Comparison of ENCODE assay signal across 30 cellular contexts in the genomic region with DNA sequence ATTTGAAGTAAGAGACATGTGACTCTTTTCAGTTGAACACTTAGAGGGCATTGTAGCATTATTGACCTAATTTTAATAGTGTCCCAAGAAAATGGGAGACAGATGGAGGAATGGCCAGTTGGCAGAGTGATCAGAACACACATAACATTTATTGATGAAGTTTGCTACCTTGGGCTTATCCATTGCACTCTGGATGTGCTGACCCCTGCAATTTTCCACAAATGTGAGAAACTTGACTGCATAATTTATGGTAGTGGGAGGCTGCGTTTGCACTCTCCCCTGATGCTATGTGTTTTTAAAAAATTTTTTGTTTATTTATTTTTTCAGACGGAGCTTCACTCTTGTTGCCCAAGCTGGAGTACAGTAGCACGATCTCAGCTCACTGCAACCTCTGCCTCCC.
"Had no signal": no experiment of that assay in that cellular context is flagged by ENCODE, and none has a peak within 500 bp of the region (broad histone marks: within the 10 kb centered on the region; RNA-seq: fewer than 3 reads in every experiment).

No MANE protein-coding gene starts in this region.

- H3K4me3 ChIP-seq: ascending aorta, breast epithelium, cardiac muscle cell, colonic mucosa, esophagus squamous epithelium, gastroesophageal sphincter had no signal

- H3K36me3 ChIP-seq: ascending aorta, breast epithelium, cardiac muscle cell, colonic mucosa had no signal

- H3K9me3 Mint-ChIP-seq: activated CD4-positive, alpha-beta memory T cell treated with anti-CD3 and anti-CD28 coated beads, Interleukin-2, amount 10 ng/mL, durations not matched to agents 7 days and 5 days; activated CD4-positive, alpha-beta T cell treated with anti-CD3 and anti-CD28 coated beads, Interleukin-2, amount 10 ng/mL, durations not matched to agents 24 days and 14 days; activated naive CD4-positive, alpha-beta T cell treated with anti-CD3 and anti-CD28 coated beads, Interleukin-2, amount 10 ng/mL, durations not matched to agents 7 days and 5 days; activated naive CD4-positive, alpha-beta T cell treated with anti-CD3 and anti-CD28 coated beads, Interleukin-2, amount 50 U/mL, for 72 hours; activated naive CD8-positive, alpha-beta T cell treated with anti-CD3 and anti-CD28 coated beads, Interleukin-2, amount 10 ng/mL, durations not matched to agents 7 days and 5 days; activated T-cell treated with anti-CD3 and anti-CD28 coated beads, Interleukin-2, amount 50 U/mL, for 24 hours; activated T-cell treated with anti-CD3 and anti-CD28 coated beads, Interleukin-2, amount 50 U/mL, for 72 hours; T-cell; T-helper 1 cell treated with Interleukin-12 subunit alpha and Interleukin-12 subunit beta and Interleukin-4 antibody, amounts not matched to agents 30 μg/mL and 1 μg/mL, for 36 hours; T-helper 2 cell treated with Interferon-gamma antibody and Interleukin-4, amounts not matched to agents 5 μg/mL and 100 μg/mL, for 36 hours had no signal

- H3K4me3 Mint-ChIP-seq: activated CD4-positive, alpha-beta memory T cell treated with anti-CD3 and anti-CD28 coated beads, Interleukin-2, amount 10 ng/mL, durations not matched to agents 7 days and 5 days; activated CD4-positive, alpha-beta T cell treated with anti-CD3 and anti-CD28 coated beads for 36 hours; activated CD4-positive, alpha-beta T cell treated with anti-CD3 and anti-CD28 coated beads, Interleukin-2, amount 10 ng/mL, durations not matched to agents 24 days and 14 days; activated naive CD4-positive, alpha-beta T cell treated with anti-CD3 and anti-CD28 coated beads, Interleukin-2, amount 10 ng/mL, durations not matched to agents 7 days and 5 days; activated naive CD8-positive, alpha-beta T cell treated with anti-CD3 and anti-CD28 coated beads, Interleukin-2, amount 10 ng/mL, durations not matched to agents 7 days and 5 days; activated T-cell treated with anti-CD3 and anti-CD28 coated beads, Interleukin-2, amount 50 U/mL, for 24 hours; activated T-cell treated with anti-CD3 and anti-CD28 coated beads, Interleukin-2, amount 50 U/mL, for 72 hours; brain; T-cell; T-helper 1 cell treated with Interleukin-12 subunit alpha and Interleukin-12 subunit beta and Interleukin-4 antibody, amounts not matched to agents 30 μg/mL and 1 μg/mL, for 36 hours; T-helper 2 cell treated with Interferon-gamma antibody and Interleukin-4, amounts not matched to agents 5 μg/mL and 100 μg/mL, for 36 hours had no signal

- H3K4me1 ChIP-seq: ascending aorta, breast epithelium, colonic mucosa had no signal

- H3K27me3 ChIP-seq: ascending aorta, breast epithelium, cardiac muscle cell, colonic mucosa, esophagus squamous epithelium, gastroesophageal sphincter had no signal

- H3K36me3 Mint-ChIP-seq: activated naive CD4-positive, alpha-beta T cell treated with anti-CD3 and anti-CD28 coated beads, Interleukin-2, amount 50 U/mL, for 72 hours had no signal

- ATAC-seq: activated CD4-positive, alpha-beta T cell treated with anti-CD3 and anti-CD28 coated beads for 36 hours; activated naive CD4-positive, alpha-beta T cell treated with anti-CD3 and anti-CD28 coated beads, Interleukin-2, amount 50 U/mL, for 72 hours; activated T-cell treated with anti-CD3 and anti-CD28 coated beads, Interleukin-2, amount 50 U/mL, for 72 hours; gastroesophageal sphincter; T-cell had no signal

- H3K27ac ChIP-seq: ascending aorta, breast epithelium, cardiac muscle cell, colonic mucosa, esophagus squamous epithelium, gastroesophageal sphincter, WERI-Rb-1 had no signal

- H3K27ac Mint-ChIP-seq: activated CD4-positive, alpha-beta memory T cell treated with anti-CD3 and anti-CD28 coated beads, Interleukin-2, amount 10 ng/mL, durations not matched to agents 7 days and 5 days; activated CD4-positive, alpha-beta T cell treated with anti-CD3 and anti-CD28 coated beads, Interleukin-2, amount 10 ng/mL, durations not matched to agents 24 days and 14 days; activated naive CD4-positive, alpha-beta T cell treated with anti-CD3 and anti-CD28 coated beads, Interleukin-2, amount 10 ng/mL, durations not matched to agents 7 days and 5 days; activated naive CD4-positive, alpha-beta T cell treated with anti-CD3 and anti-CD28 coated beads, Interleukin-2, amount 50 U/mL, for 72 hours; activated naive CD8-positive, alpha-beta T cell treated with anti-CD3 and anti-CD28 coated beads, Interleukin-2, amount 10 ng/mL, durations not matched to agents 7 days and 5 days; activated T-cell treated with anti-CD3 and anti-CD28 coated beads, Interleukin-2, amount 50 U/mL, for 24 hours; T-cell; T-helper 1 cell treated with Interleukin-12 subunit alpha and Interleukin-12 subunit beta and Interleukin-4 antibody, amounts not matched to agents 30 μg/mL and 1 μg/mL, for 36 hours; T-helper 2 cell treated with Interferon-gamma antibody and Interleukin-4, amounts not matched to agents 5 μg/mL and 100 μg/mL, for 36 hours had no signal

- H3K27me3 Mint-ChIP-seq: activated CD4-positive, alpha-beta memory T cell treated with anti-CD3 and anti-CD28 coated beads, Interleukin-2, amount 10 ng/mL, durations not matched to agents 7 days and 5 days; activated CD4-positive, alpha-beta T cell treated with anti-CD3 and anti-CD28 coated beads for 36 hours; activated CD4-positive, alpha-beta T cell treated with anti-CD3 and anti-CD28 coated beads, Interleukin-2, amount 10 ng/mL, durations not matched to agents 24 days and 14 days; activated naive CD4-positive, alpha-beta T cell treated with anti-CD3 and anti-CD28 coated beads, Interleukin-2, amount 10 ng/mL, durations not matched to agents 7 days and 5 days; activated naive CD8-positive, alpha-beta T cell treated with anti-CD3 and anti-CD28 coated beads, Interleukin-2, amount 10 ng/mL, durations not matched to agents 7 days and 5 days; activated T-cell treated with anti-CD3 and anti-CD28 coated beads, Interleukin-2, amount 50 U/mL, for 24 hours; brain; T-cell had no signal

- H3K9me3 ChIP-seq: ascending aorta, breast epithelium, colonic mucosa, esophagus squamous epithelium, gastroesophageal sphincter had no signal

- DNase-seq: activated CD4-positive, alpha-beta memory T cell treated with anti-CD3 and anti-CD28 coated beads, Interleukin-2, amount 10 ng/mL, durations not matched to agents 7 days and 5 days; activated CD4-positive, alpha-beta T cell treated with anti-CD3 and anti-CD28 coated beads for 36 hours; activated CD4-positive, alpha-beta T cell treated with anti-CD3 and anti-CD28 coated beads, Interleukin-2, amount 10 ng/mL, durations not matched to agents 24 days and 14 days; activated CD4-positive, CD25-positive, alpha-beta regulatory T cell; activated CD4-positive, CD25-positive, alpha-beta regulatory T cell treated with anti-CD3 and anti-CD28 coated beads, Interleukin-2, amount 50 U/mL, for 72 hours; activated CD8-positive, alpha-beta memory T cell treated with anti-CD3 and anti-CD28 coated beads, Interleukin-2, amount 50 U/mL, for 48 hours; activated gamma-delta T cell; activated naive CD4-positive, alpha-beta T cell; activated naive CD4-positive, alpha-beta T cell treated with anti-CD3 and anti-CD28 coated beads, Interleukin-2, amount 10 ng/mL, durations not matched to agents 7 days and 5 days; activated naive CD8-positive, alpha-beta T cell treated with anti-CD3 and anti-CD28 coated beads, Interleukin-2, amount 10 ng/mL, durations not matched to agents 7 days and 5 days; activated T-cell treated with anti-CD3 and anti-CD28 coated beads for 4 hours; activated T-cell treated with anti-CD3 and anti-CD28 coated beads, Interleukin-2, amount 50 U/mL, for 24 hours; activated T-cell treated with anti-CD3 and anti-CD28 coated beads, Interleukin-2, amount 50 U/mL, for 72 hours; central memory CD4-positive, alpha-beta T cell; cerebellar nuclear complex; effector CD8-positive, alpha-beta T cell; esophagus squamous epithelium; foreskin melanocyte; T-cell; T1000; WERI-Rb-1 had no signal
